Comparison of ENCODE assay signal across 1 cellular context in the genomic region with DNA sequence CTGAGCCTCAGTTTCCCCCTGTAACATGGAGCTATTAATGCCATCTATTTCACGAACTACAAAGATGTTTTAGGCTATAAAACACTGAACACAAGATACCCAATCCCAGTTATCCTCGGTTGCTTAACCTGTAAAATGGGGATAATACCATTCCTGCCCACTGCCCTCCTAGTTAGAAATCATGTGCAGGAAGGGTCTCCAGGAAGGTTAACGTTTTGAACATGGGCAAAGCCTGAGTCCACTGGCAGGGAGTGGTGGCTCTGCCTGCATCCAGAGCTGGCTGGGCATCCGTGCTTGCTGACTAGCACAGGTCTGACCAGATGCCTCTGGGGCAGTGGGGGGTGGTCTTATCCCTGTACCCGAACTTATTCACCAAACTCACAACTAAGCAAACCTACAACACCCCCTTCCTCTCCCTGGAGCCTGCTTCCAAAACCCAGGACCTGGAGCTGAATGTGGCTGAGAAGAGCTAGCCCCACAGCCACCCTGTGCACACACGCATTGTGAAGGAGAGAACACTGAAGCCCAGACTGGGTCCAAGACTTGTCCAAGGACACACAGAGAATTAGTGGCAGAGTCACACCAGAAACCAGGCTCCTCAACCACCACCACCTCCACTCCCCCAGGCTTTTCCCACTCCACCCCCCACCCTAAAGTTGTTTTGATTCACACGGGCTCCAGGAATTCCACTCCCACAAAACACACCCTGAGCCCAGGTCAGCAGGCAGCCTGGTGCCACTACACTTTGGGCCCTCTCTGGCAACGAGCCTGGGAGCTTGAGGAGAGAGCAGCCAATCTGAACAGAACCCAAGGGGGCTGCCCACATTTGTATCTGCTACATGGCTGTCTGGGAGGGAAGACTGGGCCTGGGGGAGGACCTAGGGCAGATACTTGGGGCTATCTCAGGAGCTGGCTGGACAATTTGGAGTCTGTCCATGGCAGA.
TF ChIP-seq lines count a peak whose summit lies in the region.

No MANE protein-coding gene starts in this region.

TF ChIP-seq in HEK293, 187 proteins besides CTCF, POLR2A, EP300 and RAD21 (continued from another document):
- TF ChIP-seq, protein P1, sequence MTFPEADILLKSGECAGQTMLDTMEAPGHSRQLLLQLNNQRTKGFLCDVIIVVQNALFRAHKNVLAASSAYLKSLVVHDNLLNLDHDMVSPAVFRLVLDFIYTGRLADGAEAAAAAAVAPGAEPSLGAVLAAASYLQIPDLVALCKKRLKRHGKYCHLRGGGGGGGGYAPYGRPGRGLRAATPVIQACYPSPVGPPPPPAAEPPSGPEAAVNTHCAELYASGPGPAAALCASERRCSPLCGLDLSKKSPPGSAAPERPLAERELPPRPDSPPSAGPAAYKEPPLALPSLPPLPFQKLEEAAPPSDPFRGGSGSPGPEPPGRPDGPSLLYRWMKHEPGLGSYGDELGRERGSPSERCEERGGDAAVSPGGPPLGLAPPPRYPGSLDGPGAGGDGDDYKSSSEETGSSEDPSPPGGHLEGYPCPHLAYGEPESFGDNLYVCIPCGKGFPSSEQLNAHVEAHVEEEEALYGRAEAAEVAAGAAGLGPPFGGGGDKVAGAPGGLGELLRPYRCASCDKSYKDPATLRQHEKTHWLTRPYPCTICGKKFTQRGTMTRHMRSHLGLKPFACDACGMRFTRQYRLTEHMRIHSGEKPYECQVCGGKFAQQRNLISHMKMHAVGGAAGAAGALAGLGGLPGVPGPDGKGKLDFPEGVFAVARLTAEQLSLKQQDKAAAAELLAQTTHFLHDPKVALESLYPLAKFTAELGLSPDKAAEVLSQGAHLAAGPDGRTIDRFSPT (tag by site-specific recombination; IDR thresholded peaks at IDR 0.05): peak; percentile 14; the same call in 1 of the 2 replicates
- TF ChIP-seq SETDB1 (IDR thresholded peaks at IDR 0.05; ENCODE audit: insufficient read length, low read length) (no peak), ZNF664 (tag by site-specific recombination; IDR thresholded peaks at IDR 0.05) (no peak), ZNF777 (tag by site-specific recombination; IDR thresholded peaks at IDR 0.05; ENCODE audit: borderline replicate concordance) (no peak), ZFHX2 (tag by site-specific recombination; conservative IDR thresholded peaks at IDR 0.05) (peak; percentile 69)
- TF ChIP-seq, protein P2, sequence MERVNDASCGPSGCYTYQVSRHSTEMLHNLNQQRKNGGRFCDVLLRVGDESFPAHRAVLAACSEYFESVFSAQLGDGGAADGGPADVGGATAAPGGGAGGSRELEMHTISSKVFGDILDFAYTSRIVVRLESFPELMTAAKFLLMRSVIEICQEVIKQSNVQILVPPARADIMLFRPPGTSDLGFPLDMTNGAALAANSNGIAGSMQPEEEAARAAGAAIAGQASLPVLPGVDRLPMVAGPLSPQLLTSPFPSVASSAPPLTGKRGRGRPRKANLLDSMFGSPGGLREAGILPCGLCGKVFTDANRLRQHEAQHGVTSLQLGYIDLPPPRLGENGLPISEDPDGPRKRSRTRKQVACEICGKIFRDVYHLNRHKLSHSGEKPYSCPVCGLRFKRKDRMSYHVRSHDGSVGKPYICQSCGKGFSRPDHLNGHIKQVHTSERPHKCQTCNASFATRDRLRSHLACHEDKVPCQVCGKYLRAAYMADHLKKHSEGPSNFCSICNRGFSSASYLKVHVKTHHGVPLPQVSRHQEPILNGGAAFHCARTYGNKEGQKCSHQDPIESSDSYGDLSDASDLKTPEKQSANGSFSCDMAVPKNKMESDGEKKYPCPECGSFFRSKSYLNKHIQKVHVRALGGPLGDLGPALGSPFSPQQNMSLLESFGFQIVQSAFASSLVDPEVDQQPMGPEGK (tag by site-specific recombination; IDR thresholded peaks at IDR 0.05): peak; percentile 12; the same call in 1 of the 2 replicates
TF ChIP-seq in HEK293: peak in this region for 7.
